In the genomic region with DNA sequence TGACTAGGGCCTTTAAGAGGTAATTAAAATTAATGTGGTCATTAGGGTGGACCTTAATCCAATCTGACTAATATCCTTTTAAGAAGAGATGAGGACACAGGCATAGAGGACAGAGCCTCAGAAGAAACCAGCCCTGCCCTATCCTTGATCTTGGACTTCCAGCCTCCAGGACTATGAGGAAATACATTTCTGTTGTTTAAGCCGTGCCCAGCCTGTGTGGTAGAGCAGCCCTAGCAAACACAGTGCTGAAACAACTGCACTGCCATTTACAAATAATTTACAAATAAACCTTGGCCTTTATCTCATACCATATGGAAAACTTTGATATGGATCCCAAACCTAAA, we compare ENCODE assay signal across 12 cellular contexts. TPM values are rescaled to one million over a fixed set of nuclear protein-coding genes. Genes with fewer than 3 reads are reported as not detected.
A peak's percentile ranks its signal among the peaks of the same experiment; 100 is the strongest.
DNase-seq lines count a peak whose midpoint lies in the region; ATAC-seq and TF ChIP-seq lines count a peak whose summit lies in the region.
"Had no signal": no experiment of that assay in that cellular context is flagged by ENCODE, and none has a peak within 500 bp of the region (broad histone marks: within the 10 kb centered on the region; RNA-seq: fewer than 3 reads in every experiment).

No MANE protein-coding gene starts in this region.

- no peak overlapping the region for H3K27ac ChIP-seq in CD8-positive, alpha-beta T cell (ENCODE audit: low read depth, low read length)
- H3K27ac ChIP-seq in HEK293 (ENCODE audit: extremely low read depth, low read depth, low read length) = no peak overlapping the region
- H3K27ac ChIP-seq: RWPE1 had no signal

- CTCF ChIA-PET in CD8-positive, alpha-beta T cell (lab: Charles Lee) = interaction anchor here (0.6 to 4.1 kb wide), 38 partner anchors 8 to 490 kb away, joined by 3 to 118 read pairs (median 4); a partner anchor contains a TSS
- CTCF ChIA-PET in HEK293 (lab: Yijun Ruan, JAX) = interaction anchor here (0.6 to 2.9 kb wide), 27 partner anchors 12 to 738 kb away, joined by 3 to 43 read pairs (median 4); a partner anchor contains a TSS
- CTCF ChIA-PET in WTC11 (lab: Charles Lee) = interaction anchor here (0.6 to 2.1 kb wide), 45 partner anchors 8 to 343 kb away, joined by 3 to 53 read pairs (median 6); a partner anchor contains a TSS

- DNase-seq in CD8-positive, alpha-beta T cell = no peak
- DNase-seq in WTC11 (ENCODE audit: low spot score) (no peak), left colon (no peak), foreskin melanocyte (no peak), chondrocyte (ENCODE audit: low spot score) (no peak), NCI-H510A (lab: John Stamatoyannopoulos, UW) (no peak)
- DNase-seq: DMS 273 treated with DMSO at 0.1 percent for 48 hours, NCI-H2081 treated with DMSO at 0.1 percent for 48 hours had no signal

- POLR2A ChIA-PET in CD8-positive, alpha-beta T cell (lab: Charles Lee) = interaction anchor here (1.5 kb wide), 1 partner anchor 284 kb away, joined by 7 read pairs; no protein-coding TSS in a partner anchor
- POLR2A ChIA-PET in HEK293 (lab: Yijun Ruan, JAX) = interaction anchor here (1.3 kb wide), 1 partner anchor 79 kb away, joined by 11 read pairs; a partner anchor contains a TSS
- POLR2A ChIA-PET in WTC11 (lab: Charles Lee) = interaction anchor here (1.2 kb wide), 1 partner anchor 97 kb away, joined by 3 read pairs; a partner anchor contains a TSS

- no peak overlapping the region for H3K4me3 Mint-ChIP-seq in CD8-positive, alpha-beta T cell
- no peak overlapping the region for H3K4me3 Mint-ChIP-seq in WTC11
- H3K4me3 Mint-ChIP-seq in chondrocyte (ENCODE audit: unreplicated experiment) = no peak overlapping the region

- H3K27ac Mint-ChIP-seq in CD8-positive, alpha-beta T cell = peak overlapping the region; percentile 12
- H3K27ac Mint-ChIP-seq in WTC11 (peak overlapping the region; percentile 80; the same call in 1 of the 2 replicates), chondrocyte (ENCODE audit: unreplicated experiment) (no peak overlapping the region)

- peaks cover 10% of the 10 kb centered on the region for H3K4me1 ChIP-seq in CD8-positive, alpha-beta T cell (ENCODE audit: insufficient read depth, low read length)
- no peaks in the 10 kb centered on the region for H3K4me1 ChIP-seq in HEK293 (ENCODE audit: control insufficient read depth, insufficient read depth, low read length)

- H3K27me3 ChIP-seq in CD8-positive, alpha-beta T cell (ENCODE audit: insufficient read depth, low read length) = no peaks in the 10 kb centered on the region

- TF ChIP-seq CTCF in CD8-positive, alpha-beta T cell (IDR thresholded peaks at IDR 0.05) = no peak
- TF ChIP-seq CTCF in HEK293 (tag by site-specific recombination; IDR thresholded peaks at IDR 0.05) = no peak
- no peak for TF ChIP-seq CTCF in WTC11 (IDR thresholded peaks at IDR 0.05)
- TF ChIP-seq CTCF in chondrocyte (IDR thresholded peaks at IDR 0.05) = no peak

- no peaks in the 10 kb centered on the region for H3K9me3 ChIP-seq in CD8-positive, alpha-beta T cell (ENCODE audit: low read length)
- no peaks in the 10 kb centered on the region for H3K9me3 ChIP-seq in HEK293 (ENCODE audit: control insufficient read depth, insufficient read depth, low read depth, low read length)
- H3K9me3 ChIP-seq: HAP-1 had no signal

- no peaks in the 10 kb centered on the region for H3K36me3 ChIP-seq in CD8-positive, alpha-beta T cell (ENCODE audit: insufficient read depth, low read length)
- peaks cover 16 to 40% of the 10 kb centered on the region in 2 experiments for H3K36me3 ChIP-seq in HEK293 (ENCODE audit: control insufficient read depth in 2 of 2, insufficient read depth in 1 of 2, low read length in 2 of 2)

- intact Hi-C loops in CD8-positive, alpha-beta T cell (cut with DNase I, micrococcal nuclease) = no loop called here
- intact Hi-C loops in left colon (cut with DNase I, micrococcal nuclease) = loop anchor here in 1 of 2 donors (10.0 kb wide), 1 partner anchor 279 kb away; no protein-coding TSS in a partner anchor

- H3K27me3 Mint-ChIP-seq in CD8-positive, alpha-beta T cell (ENCODE audit: low read depth) = no peaks in the 10 kb centered on the region
- H3K27me3 Mint-ChIP-seq in WTC11 (ENCODE audit: low read depth) (no peaks in the 10 kb centered on the region), chondrocyte (ENCODE audit: low read depth) (no peaks in the 10 kb centered on the region)

- H3K4me1 Mint-ChIP-seq in CD8-positive, alpha-beta T cell (ENCODE audit: low read depth) = peaks cover 70% of the 10 kb centered on the region
- peaks cover 24% of the 10 kb centered on the region for H3K4me1 Mint-ChIP-seq in WTC11
- H3K4me1 Mint-ChIP-seq in chondrocyte (ENCODE audit: low read depth) = peaks cover 11% of the 10 kb centered on the region

- no peak for ATAC-seq in CD8-positive, alpha-beta T cell
- ATAC-seq in WTC11 = no peak
- peak; percentile 85 for ATAC-seq in left colon
- ATAC-seq in GM21381 (IDR thresholded peaks at IDR 0.05; ENCODE audit: unreplicated experiment) = no peak

- H3K4me3 ChIP-seq in CD8-positive, alpha-beta T cell (ENCODE audit: low read depth, low read length) = no peak overlapping the region
- H3K4me3 ChIP-seq in HEK293 (ENCODE audit: low read depth, low read length) = no peak overlapping the region
- H3K4me3 ChIP-seq: HAP-1 had no signal

- no peaks in the 10 kb centered on the region for H3K9me3 Mint-ChIP-seq in CD8-positive, alpha-beta T cell
- H3K9me3 Mint-ChIP-seq in WTC11 = peaks cover 6% of the 10 kb centered on the region; the same call in 1 of the 2 replicates
- H3K9me3 Mint-ChIP-seq in chondrocyte (ENCODE audit: low read depth) = no peaks in the 10 kb centered on the region

- H3K36me3 Mint-ChIP-seq in CD8-positive, alpha-beta T cell = peaks cover 67% of the 10 kb centered on the region
- H3K36me3 Mint-ChIP-seq in WTC11 (peaks cover 53% of the 10 kb centered on the region), chondrocyte (ENCODE audit: low read depth) (peaks cover 4% of the 10 kb centered on the region)

TF ChIP-seq in HEK293, 187 proteins besides CTCF, POLR2A, EP300 and RAD21 (continues in another document):
- TF ChIP-seq GLI4 (tag by site-specific recombination; IDR thresholded peaks at IDR 0.05) (no peak), ZFP3 (tag by site-specific recombination; IDR thresholded peaks at IDR 0.05; ENCODE audit: low read depth) (no peak), ZNF221 (tag by site-specific recombination; IDR thresholded peaks at IDR 0.05; ENCODE audit: borderline replicate concordance) (no peak), SETDB1 (IDR thresholded peaks at IDR 0.05; ENCODE audit: insufficient read length, low read length) (peak; percentile 32), ZNF548 (tag by site-specific recombination; IDR thresholded peaks at IDR 0.05) (peak; percentile 96), ZNF610 (tag by site-specific recombination; IDR thresholded peaks at IDR 0.05; ENCODE audit: borderline replicate concordance) (no peak), ZNF626 (tag by site-specific recombination; IDR thresholded peaks at IDR 0.05) (no peak), ZNF133 (tag by site-specific recombination; IDR thresholded peaks at IDR 0.05) (no peak), ZNF324 (tag by site-specific recombination; IDR thresholded peaks at IDR 0.05) (no peak)
- TF ChIP-seq, protein P1, sequence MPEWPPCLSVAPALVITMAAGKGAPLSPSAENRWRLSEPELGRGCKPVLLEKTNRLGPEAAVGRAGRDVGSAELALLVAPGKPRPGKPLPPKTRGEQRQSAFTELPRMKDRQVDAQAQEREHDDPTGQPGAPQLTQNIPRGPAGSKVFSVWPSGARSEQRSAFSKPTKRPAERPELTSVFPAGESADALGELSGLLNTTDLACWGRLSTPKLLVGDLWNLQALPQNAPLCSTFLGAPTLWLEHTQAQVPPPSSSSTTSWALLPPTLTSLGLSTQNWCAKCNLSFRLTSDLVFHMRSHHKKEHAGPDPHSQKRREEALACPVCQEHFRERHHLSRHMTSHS (tag by site-specific recombination; IDR thresholded peaks at IDR 0.05) = no peak

TF ChIP-seq in WTC11, 78 proteins besides CTCF, POLR2A, EP300 and RAD21:
- TF ChIP-seq NR3C1 (CRISPR knock-in tag; conservative IDR thresholded peaks at IDR 0.05; ENCODE audit: low read depth) (no peak), GABPB1 (CRISPR knock-in tag; IDR thresholded peaks at IDR 0.05) (no peak), ZNF219 (CRISPR knock-in tag; IDR thresholded peaks at IDR 0.05; ENCODE audit: borderline replicate concordance) (no peak)
- TF ChIP-seq, protein P2, sequence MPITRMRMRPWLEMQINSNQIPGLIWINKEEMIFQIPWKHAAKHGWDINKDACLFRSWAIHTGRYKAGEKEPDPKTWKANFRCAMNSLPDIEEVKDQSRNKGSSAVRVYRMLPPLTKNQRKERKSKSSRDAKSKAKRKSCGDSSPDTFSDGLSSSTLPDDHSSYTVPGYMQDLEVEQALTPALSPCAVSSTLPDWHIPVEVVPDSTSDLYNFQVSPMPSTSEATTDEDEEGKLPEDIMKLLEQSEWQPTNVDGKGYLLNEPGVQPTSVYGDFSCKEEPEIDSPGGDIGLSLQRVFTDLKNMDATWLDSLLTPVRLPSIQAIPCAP (CRISPR knock-in tag; IDR thresholded peaks at IDR 0.05) = no peak

RNA-seq across cellular contexts. Expression of a gene that starts 7.6 kb away (rescaled TPM):
- total RNA-seq in CD8-positive, alpha-beta T cell = 10 to 100 TPM; 88.8 to 89.1 TPM
- total RNA-seq in WTC11 (2021) = 109 to 117 TPM (median 113 TPM) in 3 replicates
- total RNA-seq in left colon = 10 to 100 TPM; 56.7 to 79.4 TPM
- total RNA-seq in chondrocyte = 48.5 to 75.5 TPM (median 54.8 TPM) in 3 replicates

RNA-seq across cellular contexts. Expression of a gene that starts 23.9 kb away (rescaled TPM):
- total RNA-seq in CD8-positive, alpha-beta T cell = 10 to 100 TPM; 84.7 to 87.3 TPM
- 81.7 to 86.3 TPM (median 85.4 TPM) in 3 replicates for total RNA-seq in WTC11 (2021)
- total RNA-seq in left colon = 10 to 100 TPM; 67.3 to 73.2 TPM
- 51.3 to 60.3 TPM (median 52.3 TPM) in 3 replicates for total RNA-seq in chondrocyte
